In the genomic region with DNA sequence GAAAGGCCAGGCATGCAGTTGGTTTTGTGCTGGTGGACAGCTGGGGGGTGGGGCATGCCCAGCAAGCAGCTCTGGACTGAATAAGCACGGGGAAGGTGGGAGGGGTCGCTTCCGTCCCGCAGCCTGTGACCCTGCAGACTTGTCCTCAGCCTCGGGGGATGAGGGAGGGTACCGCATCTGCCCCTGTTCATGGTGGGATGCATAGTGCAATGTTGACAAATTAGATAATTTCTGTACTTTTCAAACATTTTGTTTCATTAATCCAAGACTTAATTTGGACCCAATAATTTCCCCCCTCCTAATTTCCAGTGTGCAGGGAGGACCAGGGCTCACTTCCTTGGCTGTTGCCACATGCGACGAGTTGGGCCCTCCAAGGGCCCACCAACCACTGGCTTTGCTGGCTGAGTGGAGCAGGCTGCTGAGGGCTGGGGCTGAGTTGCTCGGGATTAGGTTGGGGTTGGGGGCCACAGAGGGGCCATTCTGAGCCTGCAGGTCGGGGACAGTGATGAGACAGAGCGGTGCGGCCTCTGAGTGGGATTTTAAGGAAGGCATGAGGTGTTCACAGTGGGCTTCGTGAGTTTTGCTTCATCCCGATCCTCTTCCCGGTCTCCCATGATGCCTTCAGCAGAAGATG, we compare ENCODE assay signal across 21 cellular contexts.
"Had no signal": no experiment of that assay in that cellular context is flagged by ENCODE, and none has a peak within 500 bp of the region (broad histone marks: within the 10 kb centered on the region; RNA-seq: fewer than 3 reads in every experiment).

No MANE protein-coding gene starts in this region.

- H3K27ac ChIP-seq: body of pancreas, cardiac muscle cell, testis, vagina, VCaP had no signal

- H3K4me3 ChIP-seq: body of pancreas, cardiac muscle cell, testis, vagina had no signal

- H3K27me3 ChIP-seq: body of pancreas, cardiac muscle cell, testis, vagina had no signal

- ATAC-seq: activated CD8-positive, alpha-beta T cell treated with anti-CD3 and anti-CD28 coated beads, Interleukin-2, amount 10 ng/mL, durations not matched to agents 7 days and 5 days; body of pancreas; left cardiac atrium; right cardiac atrium had no signal

- DNase-seq: activated CD4-positive, alpha-beta T cell treated with anti-CD3 and anti-CD28 coated beads for 1 hour; activated CD4-positive, alpha-beta T cell treated with anti-CD3 and anti-CD28 coated beads, Interleukin-2, amount 50 U/mL, for 1 hour; activated CD8-positive, alpha-beta T cell treated with anti-CD3 and anti-CD28 coated beads, Interleukin-2, amount 10 ng/mL, durations not matched to agents 7 days and 5 days; activated gamma-delta T cell treated with Interleukin-2 at 50 U/mL for 16 hours; anterior cingulate cortex; body of pancreas; dermis blood vessel endothelial cell; effector CD8-positive, alpha-beta T cell; foreskin melanocyte; hypothalamus; left cardiac atrium; mesenchymal stem cell; right cardiac atrium; stimulated activated CD4-positive, alpha-beta T cell treated with anti-CD3 and anti-CD28 coated beads, Interleukin-2, amount 100 ng/mL, for 24 hours; stimulated activated naive CD4-positive, alpha-beta T cell; SW 1271; testis had no signal

- H3K9me3 ChIP-seq: body of pancreas, testis, vagina had no signal

- H3K36me3 ChIP-seq: cardiac muscle cell, vagina had no signal

- FAIRE-seq: islet of Langerhans had no signal

- H3K4me1 ChIP-seq: body of pancreas, vagina had no signal
